Comparison of ENCODE assay signal across 2 cellular contexts in the genomic region with DNA sequence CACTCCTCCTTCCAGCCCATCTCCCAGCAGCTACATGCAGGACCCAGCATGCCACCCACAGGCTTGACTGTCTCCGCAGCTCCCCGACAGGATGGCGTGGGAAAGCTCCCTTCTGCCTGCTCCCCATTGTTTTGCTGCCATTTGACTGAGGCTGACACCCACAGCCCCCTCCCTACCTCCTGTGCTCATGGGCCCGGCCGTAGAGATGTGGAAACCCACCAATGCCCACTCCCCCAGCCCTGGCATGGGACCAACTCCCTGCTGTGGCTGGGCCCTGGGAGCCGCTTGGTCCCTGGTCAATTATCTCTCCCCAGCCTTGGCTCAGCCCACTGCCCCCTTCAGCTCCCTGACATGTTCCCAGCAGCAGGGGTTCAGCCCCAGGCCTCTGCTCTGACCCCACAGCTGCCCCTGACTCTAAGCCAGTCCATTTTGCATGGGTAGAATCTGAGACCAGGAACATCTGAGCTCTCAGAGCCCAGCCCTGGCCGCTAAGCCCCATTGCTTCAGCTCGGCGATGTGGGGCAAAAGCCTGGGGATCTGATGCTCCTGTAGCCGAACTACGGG.
A peak's percentile ranks its signal among the peaks of the same experiment; 100 is the strongest.
TF ChIP-seq lines count a peak whose summit lies in the region.

No MANE protein-coding gene starts in this region.

TF ChIP-seq in HEK293, 187 proteins besides CTCF, POLR2A, EP300 and RAD21:
- TF ChIP-seq ZNF571 (tag by site-specific recombination; IDR thresholded peaks at IDR 0.05) (no peak), ZIC2 (tag by site-specific recombination; IDR thresholded peaks at IDR 0.05) (peak; percentile 47; the same call in 1 of the 2 replicates), ZNF510 (tag by site-specific recombination; IDR thresholded peaks at IDR 0.05; ENCODE audit: insufficient replicate concordance) (no peak), ZSCAN23 (tag by site-specific recombination; IDR thresholded peaks at IDR 0.05) (no peak), ZNF23 (tag by site-specific recombination; IDR thresholded peaks at IDR 0.05; ENCODE audit: borderline replicate concordance) (no peak), ZBTB11 (tag by site-specific recombination; conservative IDR thresholded peaks at IDR 0.05; ENCODE audit: low read depth) (no peak), ZNF624 (tag by site-specific recombination; IDR thresholded peaks at IDR 0.05) (no peak), ZNF830 (tag by site-specific recombination; IDR thresholded peaks at IDR 0.05; ENCODE audit: low read depth) (no peak)

TF ChIP-seq in H1, 55 proteins besides CTCF, POLR2A, EP300 and RAD21:
- no peak for TF ChIP-seq GTF2F1 (IDR thresholded peaks at IDR 0.05; ENCODE audit: borderline replicate concordance, low read depth, low read length)
- no peak for TF ChIP-seq GABPA (IDR thresholded peaks at IDR 0.05; ENCODE audit: borderline replicate concordance, insufficient read depth, low read length)
